Comparison of ENCODE assay signal across 21 cellular contexts in the genomic region with DNA sequence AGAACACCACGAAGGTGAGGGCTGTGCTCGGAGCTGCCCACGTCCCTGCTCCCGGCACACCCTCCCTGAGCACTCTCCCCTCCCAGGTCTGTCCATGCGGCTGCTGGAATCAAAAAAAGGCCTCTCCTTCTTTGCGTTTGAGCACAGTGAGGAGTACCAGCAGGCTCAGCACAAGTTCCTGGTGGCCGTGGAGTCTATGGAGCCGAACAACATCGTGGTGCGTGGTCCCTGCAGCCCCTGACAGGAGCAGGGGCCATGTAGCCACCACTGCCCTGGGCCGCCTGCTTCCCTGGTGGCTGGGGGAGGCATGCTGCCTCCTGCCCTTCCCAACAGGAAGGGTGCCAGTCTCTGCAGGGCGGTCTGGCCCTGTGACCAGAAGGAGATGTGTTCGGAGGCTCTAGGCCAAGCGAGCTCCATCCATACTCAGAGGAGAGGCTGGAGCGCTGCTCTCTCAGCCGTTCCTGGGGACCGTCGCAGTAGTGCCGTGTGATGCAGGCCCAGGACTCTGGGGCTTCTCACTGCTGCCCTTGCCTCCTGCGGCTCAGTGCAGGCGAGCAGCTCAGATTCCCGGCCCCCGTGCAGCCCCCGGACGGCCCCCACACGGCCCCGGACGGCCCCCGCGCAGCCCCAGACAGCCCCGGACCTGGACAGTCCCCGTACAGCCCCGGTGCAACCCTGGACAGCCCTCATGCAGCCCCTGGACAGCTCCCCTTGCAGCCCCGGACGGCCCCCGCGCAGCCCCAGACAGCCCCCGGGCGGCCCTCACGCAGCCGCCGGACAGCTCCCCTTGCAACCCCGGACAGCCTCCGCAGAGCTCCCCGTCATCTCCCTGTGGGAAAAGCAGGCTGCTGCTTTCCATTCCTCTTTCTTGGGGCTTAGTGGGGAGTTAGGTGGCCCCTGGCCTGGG. TPM values are rescaled to one million over a fixed set of nuclear protein-coding genes. Genes with fewer than 3 reads are reported as not detected.
DNase-seq lines count a peak whose midpoint lies in the region; ATAC-seq and TF ChIP-seq lines count a peak whose summit lies in the region.
"Had no signal": no experiment of that assay in that cellular context is flagged by ENCODE, and none has a peak within 500 bp of the region (broad histone marks: within the 10 kb centered on the region; RNA-seq: fewer than 3 reads in every experiment).

No MANE protein-coding gene starts in this region.

- no peak overlapping the region for H3K4me3 ChIP-seq in lower lobe of right lung
- H3K4me3 ChIP-seq in HAP-1: no peak overlapping the region

- H3K9me3 ChIP-seq in lower lobe of right lung (no peaks in the 10 kb centered on the region), HAP-1 (no peaks in the 10 kb centered on the region)

- no peaks in the 10 kb centered on the region for H3K4me1 ChIP-seq in lower lobe of right lung
- no peaks in the 10 kb centered on the region for H3K4me1 ChIP-seq in HAP-1

- no peaks in the 10 kb centered on the region for H3K9me3 Mint-ChIP-seq in central memory CD8-positive, alpha-beta T cell
- H3K9me3 Mint-ChIP-seq: CD4-positive, alpha-beta T cell; H9; IgD-negative memory B cell had no signal

- H3K4me3 Mint-ChIP-seq in central memory CD8-positive, alpha-beta T cell: no peak overlapping the region
- H3K4me3 Mint-ChIP-seq: CD4-positive, alpha-beta T cell; H9; IgD-negative memory B cell had no signal

- in situ Hi-C loops in HAP-1 (cut with MboI; ENCODE audit: low sequenced_read_pairs): no loop called here

- H3K27me3 ChIP-seq in lower lobe of right lung (ENCODE audit: low read depth) (no peaks in the 10 kb centered on the region), HAP-1 (ENCODE audit: low read depth) (no peaks in the 10 kb centered on the region)

- no peak for DNase-seq in left ventricle myocardium superior
- no peak for DNase-seq in Right ventricle myocardium superior
- no peak for DNase-seq in central memory CD8-positive, alpha-beta T cell (ENCODE audit: low spot score in 2 of 2)
- DNase-seq in lower lobe of right lung: no peak
- no peak for DNase-seq in HAP-1 (ENCODE audit: low spot score in 2 of 2)
- DNase-seq in hepatic stellate cell (ENCODE audit: low spot score): no peak
- no peak for DNase-seq in stimulated activated CD4-positive, alpha-beta T cell treated with anti-CD3 and anti-CD28 coated beads, Interleukin-4, amount 100 ng/mL, for 4 hours
- no peak for DNase-seq in GM19238 (ENCODE audit: insufficient read length, low spot score)
- DNase-seq: 8988T; Calu3; CD4-positive, alpha-beta T cell; H9; MM.1S; NCI-H1105 treated with DMSO at 0.1 percent for 48 hours; NCI-H1694; NCI-H2081 treated with DMSO at 0.1 percent for 48 hours; NCI-H748 treated with DMSO at 0.1 percent for 48 hours; NK-92 treated with Interleukin-12 subunit alpha and Interleukin-12 subunit beta, amount 100 ng/mL, for 24 hours; SIG-M5 had no signal

- intact Hi-C loops in left ventricle myocardium superior (cut with micrococcal nuclease) (no loop called here), Right ventricle myocardium superior (cut with DNase I) (no loop called here), lower lobe of right lung (cut with DNase I) (no loop called here)

- ATAC-seq in left ventricle myocardium superior: peak; percentile 8
- ATAC-seq in Right ventricle myocardium superior (ENCODE audit: poor library complexity): no peak
- ATAC-seq in central memory CD8-positive, alpha-beta T cell (replicated peaks; ENCODE audit: extremely low read depth, poor library complexity, severe bottlenecking): peak; percentile 15
- ATAC-seq in lower lobe of right lung: peak; percentile 24 to 25
- ATAC-seq: SK-N-SH treated with all-trans-retinoic acid at 6 μM for 48 hours had no signal

- H3K36me3 ChIP-seq in lower lobe of right lung (peaks cover 100% of the 10 kb centered on the region), HAP-1 (replicated peaks) (peaks cover 70% of the 10 kb centered on the region)

- peaks cover 63% of the 10 kb centered on the region for H3K36me3 Mint-ChIP-seq in central memory CD8-positive, alpha-beta T cell (ENCODE audit: insufficient read depth)

- no peak overlapping the region for H3K27ac ChIP-seq in lower lobe of right lung

- TF ChIP-seq CTCF in lower lobe of right lung (IDR thresholded peaks at IDR 0.05): no peak

- no peaks in the 10 kb centered on the region for H3K27me3 Mint-ChIP-seq in central memory CD8-positive, alpha-beta T cell
- H3K27me3 Mint-ChIP-seq: CD4-positive, alpha-beta T cell; IgD-negative memory B cell had no signal

- H3K27ac Mint-ChIP-seq in central memory CD8-positive, alpha-beta T cell (ENCODE audit: low read depth): no peak overlapping the region
- H3K27ac Mint-ChIP-seq: CD4-positive, alpha-beta T cell; H9 had no signal

- H3K4me1 Mint-ChIP-seq in central memory CD8-positive, alpha-beta T cell: peaks cover 16% of the 10 kb centered on the region
- H3K4me1 Mint-ChIP-seq: H9, IgD-negative memory B cell had no signal

RNA-seq across cellular contexts. Expression of a gene that starts 20.5 kb away (rescaled TPM):
- total RNA-seq in left ventricle myocardium superior: 86.3 TPM
- 83.2 TPM for total RNA-seq in Right ventricle myocardium superior
- 152 TPM for total RNA-seq in lower lobe of right lung

RNA-seq across cellular contexts. Expression of a gene that starts 24.8 kb away (rescaled TPM):
- 1.1 TPM for total RNA-seq in left ventricle myocardium superior
- total RNA-seq in Right ventricle myocardium superior: 1.1 TPM
- 5.3 TPM for total RNA-seq in lower lobe of right lung

RNA-seq across cellular contexts. Expression of a gene that starts 29.2 kb away (rescaled TPM):
- 1.8 TPM for total RNA-seq in left ventricle myocardium superior
- 1.8 TPM for total RNA-seq in Right ventricle myocardium superior
- total RNA-seq in lower lobe of right lung: 2.1 TPM

RNA-seq across cellular contexts. Expression of a gene that starts 54.7 kb away (rescaled TPM):
- total RNA-seq in left ventricle myocardium superior (53.2 TPM), Right ventricle myocardium superior (46.7 TPM), lower lobe of right lung (66.0 TPM)
